In the genomic region with DNA sequence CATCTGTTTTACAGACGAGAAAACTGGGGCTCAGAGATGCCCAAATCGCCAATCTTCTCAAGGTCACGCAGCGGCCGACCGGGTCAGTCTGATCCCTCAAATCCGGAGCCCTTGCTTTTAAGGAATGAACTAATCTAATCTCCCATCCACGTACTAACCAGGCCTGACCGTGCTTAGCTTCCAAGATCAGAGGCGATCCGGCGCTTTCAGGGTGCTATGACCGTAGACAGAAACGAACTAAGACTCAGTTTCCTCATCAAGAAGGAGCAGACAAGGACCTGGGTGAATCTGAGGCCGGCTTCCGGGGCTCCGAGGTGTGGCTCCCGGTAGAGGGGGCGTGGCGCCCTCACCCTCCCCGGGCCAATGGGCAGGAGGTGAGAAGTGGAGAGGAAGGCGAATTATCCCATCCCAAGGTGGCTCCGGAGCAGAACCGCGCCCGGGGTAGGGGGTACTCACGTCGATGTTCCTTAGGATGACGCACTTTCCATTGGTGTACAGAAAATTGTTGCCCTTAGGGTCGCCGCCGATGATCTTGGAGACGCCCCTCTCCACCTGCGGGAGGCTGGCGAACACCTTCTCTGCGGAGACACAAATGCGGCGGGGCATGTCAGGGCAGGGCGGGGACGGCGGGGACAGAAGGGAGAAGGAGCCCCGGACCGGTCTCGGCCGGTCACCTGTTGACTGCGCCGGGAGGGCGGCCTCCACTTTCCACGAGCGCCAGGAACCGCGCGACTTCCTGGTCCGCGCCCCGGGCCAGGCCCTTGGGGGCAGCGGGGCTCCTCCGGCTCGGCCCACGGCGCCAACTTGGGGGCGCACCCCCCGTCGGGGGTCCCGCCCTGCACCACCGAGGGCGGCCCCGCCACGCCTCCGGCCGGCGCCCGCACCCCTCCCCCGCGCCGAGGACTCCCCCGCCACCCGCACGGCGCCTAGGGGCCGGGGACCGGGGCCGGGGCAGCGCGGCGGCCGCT, we compare ENCODE assay signal across 8 cellular contexts. TPM values are rescaled to one million over a fixed set of nuclear protein-coding genes. Genes with fewer than 3 reads are reported as not detected.
DNase-seq lines count a peak whose midpoint lies in the region; ATAC-seq, FAIRE-seq and TF ChIP-seq lines count a peak whose summit lies in the region.

No MANE protein-coding gene starts in this region.

- peak; percentile 43 for ATAC-seq in GM21528 (IDR thresholded peaks at IDR 0.05; ENCODE audit: low FRiP score, unreplicated experiment)
- peak; percentile 69 for ATAC-seq in left lobe of liver

- DNase-seq in ELR (ENCODE audit: low read depth) (peak; percentile 67), HuH-7 (ENCODE audit: low spot score) (peak; percentile 73), bronchial epithelial cell (ENCODE audit: low read depth) (peak; percentile 53), left lobe of liver (ENCODE audit: low spot score) (peak; percentile 70), KG1 (lab: John Stamatoyannopoulos, UW) (no peak)
- peak in 2 of 3 experiments; percentile 55 to 74 for DNase-seq in stimulated activated CD4-positive, alpha-beta T cell treated with anti-CD3 and anti-CD28 coated beads, TNF-alpha, amount 100 ng/mL, for 24 hours (ENCODE audit: low read depth in 3 of 3)

- H3K4me3 ChIP-seq in bronchial epithelial cell (ENCODE audit: low read depth, low read length) = peak overlapping the region; percentile 66

- no peak for FAIRE-seq in bronchial epithelial cell (lab: Jason Lieb, UNC)

- TF ChIP-seq CTCF in VCaP (conservative IDR thresholded peaks at IDR 0.05) = no peak
- no peak for TF ChIP-seq CTCF in bronchial epithelial cell (IDR thresholded peaks at IDR 0.05; ENCODE audit: insufficient read depth, low read length, severe bottlenecking)

- H3K36me3 ChIP-seq in bronchial epithelial cell (ENCODE audit: control insufficient read depth, insufficient read depth, low read length) = peaks cover 29% of the 10 kb centered on the region

- H3K27ac ChIP-seq in VCaP = peak overlapping the region; percentile 83

- no peaks in the 10 kb centered on the region for H3K27me3 ChIP-seq in bronchial epithelial cell (ENCODE audit: control insufficient read depth, insufficient read depth, low read length)

RNA-seq across cellular contexts. Expression of a gene that starts 0.7 kb away (rescaled TPM):
- total RNA-seq in bronchial epithelial cell (290 and 315 TPM in 2 replicates), left lobe of liver (69.5 TPM)
